ENCODE assay signal across 20 cellular contexts in genomic region chr14:95388699-95389098, GRCh38.
DNase-seq lines count a peak whose midpoint lies in the region; ATAC-seq and TF ChIP-seq lines count a peak whose summit lies in the region.
"Had no signal": no experiment of that assay in that cellular context is flagged by ENCODE, and none has a peak within 500 bp of the region (broad histone marks: within the 10 kb centered on the region; RNA-seq: fewer than 3 reads in every experiment).

No MANE protein-coding gene starts in this region.

- no peak for ATAC-seq in heart right ventricle
- no peak for ATAC-seq in HG02938 (IDR thresholded peaks at IDR 0.05; ENCODE audit: unreplicated experiment)
- ATAC-seq: esophagus mucosa had no signal

- TF ChIP-seq CTCF in heart right ventricle (IDR thresholded peaks at IDR 0.05), result no peak
- no peak for TF ChIP-seq CTCF in chondrocyte (IDR thresholded peaks at IDR 0.05)
- TF ChIP-seq CTCF in nephron progenitor cell (IDR thresholded peaks at IDR 0.05), result no peak
- TF ChIP-seq CTCF in type B pancreatic cell (conservative IDR thresholded peaks at IDR 0.05), result no peak
- TF ChIP-seq CTCF in Peyer's patch (IDR thresholded peaks at IDR 0.05), result no peak

- H3K27me3 ChIP-seq in heart right ventricle (peaks cover 0 to 4% (median 0%) of the 10 kb centered on the region in 7 donors), Peyer's patch (no peaks in the 10 kb centered on the region)
- H3K27me3 ChIP-seq: stomach had no signal

- TF ChIP-seq POLR2A in Peyer's patch (IDR thresholded peaks at IDR 0.05), result no peak

- DNase-seq in heart right ventricle (no peak), cardiac septum (ENCODE audit: low spot score) (no peak), chondrocyte (ENCODE audit: low spot score) (no peak), nephron progenitor cell (no peak), type B pancreatic cell (ENCODE audit: extremely low spot score, unreplicated experiment) (peak; percentile 11), Peyer's patch (no peak), NCI-H1092 treated with DMSO at 0.1 percent for 48 hours (lab: John Stamatoyannopoulos, UW) (no peak)
- DNase-seq: activated CD4-positive, alpha-beta T cell treated with anti-CD3 and anti-CD28 coated beads, Interleukin-2, amount 50 U/mL, for 1 hour; C1 segment of cervical spinal cord; Calu3; effector CD4-positive, alpha-beta T cell; midbrain; NCI-H146; SIG-M5; stomach had no signal

- peaks cover 10 to 34% (median 15%) of the 10 kb centered on the region in 9 donors for H3K4me1 ChIP-seq in heart right ventricle
- no peaks in the 10 kb centered on the region for H3K4me1 ChIP-seq in Peyer's patch
- H3K4me1 ChIP-seq: stomach had no signal

- H3K4me3 ChIP-seq in heart right ventricle (no peak overlapping the region), Peyer's patch (no peak overlapping the region)
- H3K4me3 ChIP-seq: stomach had no signal

- intact Hi-C loops in heart right ventricle (cut with DNase I), result loop anchor here in 1 of 10 donors (2.0 kb wide), 1 partner anchor 68 kb away; no protein-coding TSS in a partner anchor
- intact Hi-C loops in cardiac septum (cut with DNase I), result loop anchor here (2.0 kb wide), 1 partner anchor 26 kb away; no protein-coding TSS in a partner anchor

- peaks cover 3% of the 10 kb centered on the region for H3K9me3 Mint-ChIP-seq in chondrocyte (ENCODE audit: low read depth)
- H3K9me3 Mint-ChIP-seq in nephron progenitor cell, result peaks cover 4% of the 10 kb centered on the region
- H3K9me3 Mint-ChIP-seq in type B pancreatic cell, result no peaks in the 10 kb centered on the region
- H3K9me3 Mint-ChIP-seq: activated T-helper 2 cell treated with anti-CD3 and anti-CD28 coated beads, Interferon-gamma antibody, Interleukin-2, Interleukin-4, amounts not matched to agents 10 μg/mL and 5 μg/mL and 100 μg/mL, durations not matched to agents 14 hours and 24 hours and 36 hours had no signal

- 70 to 80% methylated on average over 4 of the region's 4 CpGs for WGBS in heart right ventricle, 2 donors

- H3K27ac ChIP-seq in heart right ventricle (peak overlapping the region; percentile 2 to 94 (median 81)), Peyer's patch (no peak overlapping the region)

- H3K4me1 Mint-ChIP-seq in chondrocyte (ENCODE audit: low read depth), result peaks cover 21% of the 10 kb centered on the region
- H3K4me1 Mint-ChIP-seq in nephron progenitor cell, result peaks cover 4% of the 10 kb centered on the region
- H3K4me1 Mint-ChIP-seq in type B pancreatic cell (ENCODE audit: unreplicated experiment), result no peaks in the 10 kb centered on the region

- H3K36me3 Mint-ChIP-seq in chondrocyte (ENCODE audit: low read depth), result no peaks in the 10 kb centered on the region
- H3K36me3 Mint-ChIP-seq in nephron progenitor cell (ENCODE audit: low read depth), result peaks cover 4% of the 10 kb centered on the region
- no peaks in the 10 kb centered on the region for H3K36me3 Mint-ChIP-seq in type B pancreatic cell

- H3K36me3 ChIP-seq in heart right ventricle (no peaks in the 10 kb centered on the region), Peyer's patch (no peaks in the 10 kb centered on the region)
- H3K36me3 ChIP-seq: stomach had no signal

- peaks cover 0 to 9% (median 5%) of the 10 kb centered on the region in 11 donors for H3K9me3 ChIP-seq in heart right ventricle
- H3K9me3 ChIP-seq in Peyer's patch, result peaks cover 0 to 3% (median 0%) of the 10 kb centered on the region in 4 donors

- no peak overlapping the region for H3K4me3 Mint-ChIP-seq in chondrocyte (ENCODE audit: unreplicated experiment)
- no peak overlapping the region for H3K4me3 Mint-ChIP-seq in nephron progenitor cell
- H3K4me3 Mint-ChIP-seq in type B pancreatic cell, result no peak overlapping the region
- H3K4me3 Mint-ChIP-seq: neural crest cell had no signal

- H3K27ac Mint-ChIP-seq in chondrocyte (ENCODE audit: unreplicated experiment), result peak overlapping the region; percentile 71
- peak overlapping the region; percentile 11 for H3K27ac Mint-ChIP-seq in nephron progenitor cell
- no peak overlapping the region for H3K27ac Mint-ChIP-seq in type B pancreatic cell
- H3K27ac Mint-ChIP-seq: activated T-helper 2 cell treated with anti-CD3 and anti-CD28 coated beads, Interferon-gamma antibody, Interleukin-2, Interleukin-4, amounts not matched to agents 10 μg/mL and 5 μg/mL and 100 μg/mL, durations not matched to agents 14 hours and 24 hours and 36 hours; progenitor cell of endocrine pancreas had no signal

- no peaks in the 10 kb centered on the region for H3K27me3 Mint-ChIP-seq in chondrocyte (ENCODE audit: low read depth)
- H3K27me3 Mint-ChIP-seq in nephron progenitor cell (ENCODE audit: low read depth, poor library complexity), result peaks cover 12% of the 10 kb centered on the region
- H3K27me3 Mint-ChIP-seq in type B pancreatic cell, result peaks cover 19% of the 10 kb centered on the region

Comparison
In these comparisons a context has a peak if more than half of its experiments do, and no peak if none do; other contexts are left out.
1. H3K27ac ChIP-seq: peak in heart right ventricle (10 of 10); none in Peyer's patch (0 of 4).